In the genomic region with DNA sequence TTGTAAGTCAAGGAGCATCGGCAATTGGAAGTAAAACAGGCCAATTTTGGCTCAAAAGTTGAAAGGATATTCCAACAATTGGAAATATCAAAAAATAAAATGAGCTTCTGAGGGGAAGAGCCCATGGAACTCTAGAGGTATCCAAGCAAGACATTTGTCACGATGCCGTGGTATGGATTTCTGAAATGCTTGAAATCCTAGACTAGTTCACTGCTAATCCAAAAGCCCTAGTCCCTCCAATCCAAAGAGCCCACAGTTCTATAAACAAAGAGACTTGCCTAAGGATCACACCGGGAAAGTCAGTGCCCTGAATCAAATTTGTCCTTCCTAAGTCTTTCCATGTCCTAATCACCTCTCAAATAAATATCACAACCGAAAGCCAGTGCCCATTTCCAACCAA, we compare ENCODE assay signal across 1 cellular context.
TF ChIP-seq lines count a peak whose summit lies in the region.

No MANE protein-coding gene starts in this region.

TF ChIP-seq in K562, 482 proteins besides CTCF, POLR2A, EP300 and RAD21 (continued from another document):
- TF ChIP-seq, protein P1, sequence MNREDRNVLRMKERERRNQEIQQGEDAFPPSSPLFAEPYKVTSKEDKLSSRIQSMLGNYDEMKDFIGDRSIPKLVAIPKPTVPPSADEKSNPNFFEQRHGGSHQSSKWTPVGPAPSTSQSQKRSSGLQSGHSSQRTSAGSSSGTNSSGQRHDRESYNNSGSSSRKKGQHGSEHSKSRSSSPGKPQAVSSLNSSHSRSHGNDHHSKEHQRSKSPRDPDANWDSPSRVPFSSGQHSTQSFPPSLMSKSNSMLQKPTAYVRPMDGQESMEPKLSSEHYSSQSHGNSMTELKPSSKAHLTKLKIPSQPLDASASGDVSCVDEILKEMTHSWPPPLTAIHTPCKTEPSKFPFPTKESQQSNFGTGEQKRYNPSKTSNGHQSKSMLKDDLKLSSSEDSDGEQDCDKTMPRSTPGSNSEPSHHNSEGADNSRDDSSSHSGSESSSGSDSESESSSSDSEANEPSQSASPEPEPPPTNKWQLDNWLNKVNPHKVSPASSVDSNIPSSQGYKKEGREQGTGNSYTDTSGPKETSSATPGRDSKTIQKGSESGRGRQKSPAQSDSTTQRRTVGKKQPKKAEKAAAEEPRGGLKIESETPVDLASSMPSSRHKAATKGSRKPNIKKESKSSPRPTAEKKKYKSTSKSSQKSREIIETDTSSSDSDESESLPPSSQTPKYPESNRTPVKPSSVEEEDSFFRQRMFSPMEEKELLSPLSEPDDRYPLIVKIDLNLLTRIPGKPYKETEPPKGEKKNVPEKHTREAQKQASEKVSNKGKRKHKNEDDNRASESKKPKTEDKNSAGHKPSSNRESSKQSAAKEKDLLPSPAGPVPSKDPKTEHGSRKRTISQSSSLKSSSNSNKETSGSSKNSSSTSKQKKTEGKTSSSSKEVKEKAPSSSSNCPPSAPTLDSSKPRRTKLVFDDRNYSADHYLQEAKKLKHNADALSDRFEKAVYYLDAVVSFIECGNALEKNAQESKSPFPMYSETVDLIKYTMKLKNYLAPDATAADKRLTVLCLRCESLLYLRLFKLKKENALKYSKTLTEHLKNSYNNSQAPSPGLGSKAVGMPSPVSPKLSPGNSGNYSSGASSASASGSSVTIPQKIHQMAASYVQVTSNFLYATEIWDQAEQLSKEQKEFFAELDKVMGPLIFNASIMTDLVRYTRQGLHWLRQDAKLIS (CRISPR knock-in tag; IDR thresholded peaks at IDR 0.05): no peak
- no peak for TF ChIP-seq LEF1 (IDR thresholded peaks at IDR 0.05)
- no peak for TF ChIP-seq SIN3A (IDR thresholded peaks at IDR 0.05; ENCODE audit: borderline replicate concordance in 2 of 2, control insufficient read depth in 1 of 2, low read depth in 2 of 2, low read length in 2 of 2)
- TF ChIP-seq, protein P2, sequence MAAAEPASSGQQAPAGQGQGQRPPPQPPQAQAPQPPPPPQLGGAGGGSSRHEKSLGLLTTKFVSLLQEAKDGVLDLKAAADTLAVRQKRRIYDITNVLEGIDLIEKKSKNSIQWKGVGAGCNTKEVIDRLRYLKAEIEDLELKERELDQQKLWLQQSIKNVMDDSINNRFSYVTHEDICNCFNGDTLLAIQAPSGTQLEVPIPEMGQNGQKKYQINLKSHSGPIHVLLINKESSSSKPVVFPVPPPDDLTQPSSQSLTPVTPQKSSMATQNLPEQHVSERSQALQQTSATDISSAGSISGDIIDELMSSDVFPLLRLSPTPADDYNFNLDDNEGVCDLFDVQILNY (CRISPR knock-in tag; IDR thresholded peaks at IDR 0.05): no peak
- no peak for TF ChIP-seq ATF1 (CRISPR knock-in tag; IDR thresholded peaks at IDR 0.05)
- TF ChIP-seq ATF1 (tag; IDR thresholded peaks at IDR 0.05): no peak
- no peak for TF ChIP-seq TBL1XR1 (IDR thresholded peaks at IDR 0.05; ENCODE audit: low read length in 2 of 2)
- TF ChIP-seq ZNF274 (IDR thresholded peaks at IDR 0.05; ENCODE audit: borderline replicate concordance, low read depth, low read length): no peak
- no peak for TF ChIP-seq CXXC5 (CRISPR knock-in tag; IDR thresholded peaks at IDR 0.05)
- no peak for TF ChIP-seq ZNF436 (CRISPR knock-in tag; IDR thresholded peaks at IDR 0.05)
- TF ChIP-seq CBX5 (IDR thresholded peaks at IDR 0.05; ENCODE audit: borderline replicate concordance, low read depth): no peak
- TF ChIP-seq NCOA1 (IDR thresholded peaks at IDR 0.05; ENCODE audit: low read depth): no peak
- no peak for TF ChIP-seq CBFA2T3 (IDR thresholded peaks at IDR 0.05)
- TF ChIP-seq, protein P3, sequence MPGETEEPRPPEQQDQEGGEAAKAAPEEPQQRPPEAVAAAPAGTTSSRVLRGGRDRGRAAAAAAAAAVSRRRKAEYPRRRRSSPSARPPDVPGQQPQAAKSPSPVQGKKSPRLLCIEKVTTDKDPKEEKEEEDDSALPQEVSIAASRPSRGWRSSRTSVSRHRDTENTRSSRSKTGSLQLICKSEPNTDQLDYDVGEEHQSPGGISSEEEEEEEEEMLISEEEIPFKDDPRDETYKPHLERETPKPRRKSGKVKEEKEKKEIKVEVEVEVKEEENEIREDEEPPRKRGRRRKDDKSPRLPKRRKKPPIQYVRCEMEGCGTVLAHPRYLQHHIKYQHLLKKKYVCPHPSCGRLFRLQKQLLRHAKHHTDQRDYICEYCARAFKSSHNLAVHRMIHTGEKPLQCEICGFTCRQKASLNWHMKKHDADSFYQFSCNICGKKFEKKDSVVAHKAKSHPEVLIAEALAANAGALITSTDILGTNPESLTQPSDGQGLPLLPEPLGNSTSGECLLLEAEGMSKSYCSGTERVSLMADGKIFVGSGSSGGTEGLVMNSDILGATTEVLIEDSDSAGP (CRISPR knock-in tag; IDR thresholded peaks at IDR 0.05): no peak
- no peak for TF ChIP-seq ELF1 (tag; IDR thresholded peaks at IDR 0.05)
